ENCODE assay signal across 12 cellular contexts in the genomic region with DNA sequence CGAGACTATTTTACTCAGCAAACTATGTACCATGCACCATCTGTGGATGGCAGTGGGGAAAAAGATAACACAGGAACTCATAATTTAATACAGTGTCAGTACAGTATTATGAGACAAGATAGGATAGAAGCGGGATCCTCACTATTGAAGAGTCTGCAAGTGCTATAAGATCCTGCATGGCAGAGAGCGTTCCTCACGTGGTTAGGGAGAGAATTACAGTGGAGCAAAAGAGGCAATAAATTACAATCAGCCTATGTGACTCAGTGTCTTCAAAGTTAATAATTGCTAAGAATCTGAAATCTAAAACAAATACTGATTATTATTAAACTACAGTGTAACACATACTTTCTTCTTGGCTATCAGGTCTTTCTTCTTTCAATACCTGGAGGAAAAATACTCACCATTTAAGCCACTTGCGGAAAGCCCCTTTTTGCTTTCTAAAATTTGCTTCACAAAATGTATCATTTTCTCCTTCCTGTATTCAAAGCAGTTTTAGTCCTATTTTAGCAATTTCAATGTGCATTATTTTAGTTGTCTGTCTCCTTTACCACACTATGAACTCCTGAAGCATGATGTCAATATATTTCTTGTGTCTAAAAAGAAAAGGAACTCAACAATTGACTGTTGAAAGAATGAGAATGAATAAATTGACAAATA.
DNase-seq lines count a peak whose midpoint lies in the region; ATAC-seq and TF ChIP-seq lines count a peak whose summit lies in the region.
"Had no signal": no experiment of that assay in that cellular context is flagged by ENCODE, and none has a peak within 500 bp of the region (broad histone marks: within the 10 kb centered on the region; RNA-seq: fewer than 3 reads in every experiment).

No MANE protein-coding gene starts in this region.

- no peaks in the 10 kb centered on the region for H3K9me3 ChIP-seq in SJCRH30 (replicated peaks)

- no peak overlapping the region for H3K27ac ChIP-seq in SJCRH30

- TF ChIP-seq CTCF in kidney epithelial cell (IDR thresholded peaks at IDR 0.05; ENCODE audit: insufficient read depth, low read length, poor library complexity, severe bottlenecking), result peak; percentile 4

- H3K27me3 ChIP-seq in kidney epithelial cell (ENCODE audit: control insufficient read depth, insufficient read depth, low read length), result no peaks in the 10 kb centered on the region
- no peaks in the 10 kb centered on the region for H3K27me3 ChIP-seq in SJCRH30

- no peaks in the 10 kb centered on the region for H3K4me1 ChIP-seq in SJCRH30

- DNase-seq in kidney epithelial cell (ENCODE audit: low read depth), result peak; percentile 12
- no peak for DNase-seq in SJCRH30
- no peak for DNase-seq in MV-4-11 (lab: John Stamatoyannopoulos, UW)
- no peak for DNase-seq in NCI-H1105 treated with DMSO at 0.1 percent for 48 hours (lab: John Stamatoyannopoulos, UW)
- no peak for DNase-seq in HPDE6-E6E7 (ENCODE audit: extremely low spot score)
- DNase-seq: activated CD4-positive, alpha-beta T cell treated with anti-CD3 and anti-CD28 coated beads, Interleukin-2, amount 10 ng/mL, durations not matched to agents 24 days and 14 days; activated gamma-delta T cell; posterior cingulate gyrus; stimulated activated CD4-positive, alpha-beta T cell treated with anti-CD3 and anti-CD28 coated beads, Interleukin-4, amount 100 ng/mL, for 1 hour had no signal

- ATAC-seq in GM18508 (IDR thresholded peaks at IDR 0.05; ENCODE audit: insufficient read depth, unreplicated experiment) (peak; percentile 67), GM21447 (IDR thresholded peaks at IDR 0.05; ENCODE audit: unreplicated experiment) (peak; percentile 54), HG03045 (IDR thresholded peaks at IDR 0.05; ENCODE audit: unreplicated experiment) (peak; percentile 50)

- no peak overlapping the region for H3K4me3 ChIP-seq in kidney epithelial cell (ENCODE audit: low read depth, low read length)
- H3K4me3 ChIP-seq in SJCRH30, result no peak overlapping the region

- H3K36me3 ChIP-seq in kidney epithelial cell (ENCODE audit: control insufficient read depth, insufficient read depth, low read length) (no peaks in the 10 kb centered on the region), SJCRH30 (no peaks in the 10 kb centered on the region)
